In genomic region chr1:237959838-237960237, GRCh38 we compare ENCODE assay signal across 29 cellular contexts.
"Had no signal": no experiment of that assay in that cellular context is flagged by ENCODE, and none has a peak within 500 bp of the region (broad histone marks: within the 10 kb centered on the region; RNA-seq: fewer than 3 reads in every experiment).

No MANE protein-coding gene starts in this region.

- H3K27me3 Mint-ChIP-seq: stimulated activated naive B cell treated with anti-CD40 and anti-IgM and Interleukin-4, amounts not matched to agents 10 μg/mL and 1 μg/mL and 100 μg/mL, for 72 hours had no signal

- H3K4me1 ChIP-seq: heart right ventricle, left lung, lower lobe of right lung, pancreas, psoas muscle, stomach, testis, thyroid gland, transverse colon, upper lobe of left lung, vagina had no signal

- H3K4me3 Mint-ChIP-seq: natural killer cell; nephron progenitor cell; stimulated activated naive B cell treated with anti-CD40 and anti-IgM and Interleukin-4, amounts not matched to agents 10 μg/mL and 1 μg/mL and 100 μg/mL, for 72 hours had no signal

- H3K27ac ChIP-seq: heart right ventricle, hepatocyte, left lung, lower lobe of right lung, pancreas, psoas muscle, skin epidermis, stomach, testis, thyroid gland, transverse colon, upper lobe of left lung, vagina had no signal

- H3K4me1 Mint-ChIP-seq: natural killer cell; stimulated activated naive B cell treated with anti-CD40 and anti-IgM and Interleukin-4, amounts not matched to agents 10 μg/mL and 1 μg/mL and 100 μg/mL, for 72 hours had no signal

- DNase-seq: heart right ventricle; kidney glomerular epithelial cell; left colon; left lung; lower lobe of right lung; mammary epithelial cell; mesenchymal stem cell; natural killer cell; nephron progenitor cell; nucleus accumbens; pancreas; posterior cingulate gyrus; psoas muscle; right cardiac atrium; stimulated activated CD4-positive, alpha-beta T cell treated with anti-CD3 and anti-CD28 coated beads, Interleukin-12 subunit alpha, Interleukin-12 subunit beta, amount 100 ng/mL, for 4 hours; stimulated activated CD4-positive, alpha-beta T cell treated with anti-CD3 and anti-CD28 coated beads, Interleukin-15, amount 100 ng/mL, for 24 hours; stimulated activated CD4-positive, alpha-beta T cell treated with anti-CD3 and anti-CD28 coated beads, Interleukin-2, amount 100 ng/mL, for 24 hours; stimulated activated CD4-positive, alpha-beta T cell treated with anti-CD3 and anti-CD28 coated beads, Interleukin-4, amount 100 ng/mL, for 1 hour; stimulated activated naive B cell treated with anti-CD40 and anti-IgM and Interleukin-4, amounts not matched to agents 10 μg/mL and 1 μg/mL and 100 μg/mL, for 72 hours; stimulated activated naive CD8-positive, alpha-beta T cell treated with anti-CD3 and anti-CD28 coated beads, Interleukin-15, Interleukin-2, amounts not matched to agents 100 U/mL and 50 U/mL, for 24 hours; stomach; testis; thyroid gland; transverse colon; upper lobe of left lung had no signal

- H3K9me3 Mint-ChIP-seq: nephron progenitor cell; stimulated activated naive B cell treated with anti-CD40 and anti-IgM and Interleukin-4, amounts not matched to agents 10 μg/mL and 1 μg/mL and 100 μg/mL, for 72 hours had no signal

- H3K9me3 ChIP-seq: heart right ventricle, left lung, lower lobe of right lung, pancreas, psoas muscle, stomach, testis, thyroid gland, transverse colon, upper lobe of left lung, vagina had no signal

- H3K27me3 ChIP-seq: hepatocyte, left lung, pancreas, stomach, testis, thyroid gland, transverse colon, upper lobe of left lung, vagina had no signal

- H3K36me3 Mint-ChIP-seq: natural killer cell; stimulated activated naive B cell treated with anti-CD40 and anti-IgM and Interleukin-4, amounts not matched to agents 10 μg/mL and 1 μg/mL and 100 μg/mL, for 72 hours had no signal

- H3K27ac Mint-ChIP-seq: natural killer cell; nephron progenitor cell; stimulated activated naive B cell treated with anti-CD40 and anti-IgM and Interleukin-4, amounts not matched to agents 10 μg/mL and 1 μg/mL and 100 μg/mL, for 72 hours had no signal

- H3K36me3 ChIP-seq: heart right ventricle, left lung, lower lobe of right lung, pancreas, stomach, thyroid gland, transverse colon, upper lobe of left lung, vagina had no signal

- ATAC-seq: heart right ventricle; left colon; left lung; lower lobe of right lung; natural killer cell; pancreas; psoas muscle; right cardiac atrium; sciatic nerve; stimulated activated naive B cell treated with anti-CD40 and anti-IgM and Interleukin-4, amounts not matched to agents 10 μg/mL and 1 μg/mL and 100 μg/mL, for 72 hours; stimulated activated naive CD8-positive, alpha-beta T cell treated with anti-CD3 and anti-CD28 coated beads, Interleukin-15, Interleukin-2, amounts not matched to agents 100 U/mL and 50 U/mL, for 24 hours had no signal

- H3K4me3 ChIP-seq: heart right ventricle, hepatocyte, left lung, lower lobe of right lung, pancreas, psoas muscle, skin epidermis, stomach, testis, thyroid gland, transverse colon, upper lobe of left lung, vagina had no signal
